Comparison of ENCODE assay signal across 10 cellular contexts in the genomic region with DNA sequence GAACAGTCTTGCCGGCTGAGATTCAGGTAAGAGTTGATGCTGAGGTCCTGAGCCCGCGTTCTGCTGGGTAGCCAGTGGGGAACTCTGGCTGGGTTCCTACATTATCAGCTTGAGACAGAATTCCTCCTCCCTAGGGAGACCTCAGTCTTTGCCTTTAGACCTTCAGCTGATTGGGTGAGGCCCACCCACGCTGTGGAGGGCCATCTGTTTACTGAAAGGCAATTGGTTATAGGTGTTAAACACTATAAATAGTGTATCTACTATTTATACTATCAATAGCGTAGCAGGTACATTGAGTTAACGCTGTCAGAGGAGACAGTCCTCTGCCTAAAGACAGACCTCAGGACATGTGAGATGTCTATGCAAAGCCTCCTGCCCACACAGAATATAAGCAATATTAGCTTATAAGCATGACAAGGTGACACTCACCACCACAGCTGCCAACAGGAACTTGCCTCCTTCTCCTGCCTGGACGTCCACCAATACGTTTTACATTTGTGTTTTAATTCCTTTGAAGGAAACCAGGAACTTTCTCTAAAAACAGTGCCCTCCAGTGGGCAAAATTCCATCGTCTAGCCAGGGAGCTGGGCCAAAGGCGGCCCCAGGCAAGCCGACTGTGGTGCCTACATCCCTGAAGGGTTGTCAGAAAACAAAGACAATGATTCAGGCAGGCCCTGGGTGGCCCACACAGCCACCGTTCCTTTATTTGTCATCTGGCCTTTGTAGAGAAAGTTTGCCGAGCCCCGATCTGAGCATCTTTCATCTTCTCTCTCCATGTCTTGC. TPM values are rescaled to one million over a fixed set of nuclear protein-coding genes. Genes with fewer than 3 reads are reported as not detected.
DNase-seq lines count a peak whose midpoint lies in the region; ATAC-seq, FAIRE-seq and TF ChIP-seq lines count a peak whose summit lies in the region.
"Had no signal": no experiment of that assay in that cellular context is flagged by ENCODE, and none has a peak within 500 bp of the region (broad histone marks: within the 10 kb centered on the region; RNA-seq: fewer than 3 reads in every experiment).

No MANE protein-coding gene starts in this region.

- CTCF ChIA-PET in K562 (lab: Yijun Ruan, JAX; ENCODE audit: low intra/inter-chr PET ratio): no interaction called here

- H3K27ac Mint-ChIP-seq in neural crest cell (ENCODE audit: unreplicated experiment): no peak overlapping the region
- H3K27ac Mint-ChIP-seq in activated T-cell treated with anti-CD3 and anti-CD28 coated beads, Interleukin-2, amount 50 U/mL, for 24 hours: no peak overlapping the region
- H3K27ac Mint-ChIP-seq: activated CD4-positive, alpha-beta T cell treated with anti-CD3 and anti-CD28 coated beads, Interleukin-2, amount 10 ng/mL, durations not matched to agents 7 days and 5 days had no signal

- H4K20me1 ChIP-seq in K562 (replicated peaks; ENCODE audit: control insufficient read depth, insufficient read depth, low read length): 0 out of 2 replicates have a peak, but pooled peaks cover 13% of the 10 kb centered on the region

- H3K27me3 ChIP-seq in K562 (ENCODE audit: control insufficient read depth in 2 of 2, insufficient read depth in 2 of 2, low read length in 2 of 2): peaks cover 54 to 87% of the 10 kb centered on the region in 2 experiments
- H3K27me3 ChIP-seq in stomach: peaks cover 0 to 80% (median 40%) of the 10 kb centered on the region in 3 donors
- no peaks in the 10 kb centered on the region for H3K27me3 ChIP-seq in effector memory CD4-positive, alpha-beta T cell (replicated peaks; ENCODE audit: control insufficient read depth, insufficient read depth, low read length, poor library complexity, severe bottlenecking)

- DNase-seq in EH (ENCODE audit: low read depth): peak; percentile 21
- DNase-seq in Kasumi-1 (lab: John Stamatoyannopoulos, UW): peak; percentile 55 to 59
- DNase-seq in K562 (ENCODE audit: extremely low read depth in 1 of 4, low spot score in 3 of 4): peak; percentile 42 to 52 (median 46)
- peak; percentile 55 for DNase-seq in neural crest cell (ENCODE audit: low read depth, low spot score)
- no peak for DNase-seq in activated T-cell treated with anti-CD3 and anti-CD28 coated beads, Interleukin-2, amount 50 U/mL, for 24 hours
- no peak for DNase-seq in stomach
- no peak for DNase-seq in effector memory CD4-positive, alpha-beta T cell
- DNase-seq: activated CD4-positive, alpha-beta T cell treated with anti-CD3 and anti-CD28 coated beads, Interleukin-2, amount 10 ng/mL, durations not matched to agents 7 days and 5 days; stimulated activated CD4-positive, alpha-beta T cell treated with anti-CD3 and anti-CD28 coated beads, Interleukin-2, amount 100 ng/mL, for 24 hours had no signal

- H3K9me3 ChIP-seq in K562 (replicated peaks; ENCODE audit: control insufficient read depth, insufficient read depth, low read depth, low read length): no peaks in the 10 kb centered on the region
- no peaks in the 10 kb centered on the region for H3K9me3 ChIP-seq in stomach
- no peaks in the 10 kb centered on the region for H3K9me3 ChIP-seq in effector memory CD4-positive, alpha-beta T cell (ENCODE audit: control insufficient read depth, low read length)

- H3K4me3 ChIP-seq in K562 (no peak overlapping the region), stomach (no peak overlapping the region)
- H3K4me3 ChIP-seq in effector memory CD4-positive, alpha-beta T cell (ENCODE audit: insufficient read depth, low read depth, low read length, poor library complexity, severe bottlenecking): no peak overlapping the region

- no peak overlapping the region for H3K27ac ChIP-seq in K562 (ENCODE audit: extremely low read depth, low read depth, low read length)
- no peak overlapping the region for H3K27ac ChIP-seq in stomach
- H3K27ac ChIP-seq in effector memory CD4-positive, alpha-beta T cell (ENCODE audit: insufficient read depth, low read length, poor library complexity, severe bottlenecking): no peak overlapping the region

- TF ChIP-seq EP300 in K562 (IDR thresholded peaks at IDR 0.05; ENCODE audit: low read length): no peak
- TF ChIP-seq EP300 in stomach (IDR thresholded peaks at IDR 0.05): no peak

- peaks cover 58% of the 10 kb centered on the region for H3K27me3 Mint-ChIP-seq in neural crest cell (ENCODE audit: low read depth)
- H3K27me3 Mint-ChIP-seq in activated T-cell treated with anti-CD3 and anti-CD28 coated beads, Interleukin-2, amount 50 U/mL, for 24 hours: peaks cover 56% of the 10 kb centered on the region

- H3K4me2 ChIP-seq in K562 (ENCODE audit: insufficient read depth, low read length): no peak overlapping the region

- no TSS peak for BruUV-seq in K562 (replicated peaks; lab: Mats Ljungman, UMichigan)

- H3K36me3 Mint-ChIP-seq in neural crest cell (ENCODE audit: low read depth): no peaks in the 10 kb centered on the region
- no peaks in the 10 kb centered on the region for H3K36me3 Mint-ChIP-seq in activated T-cell treated with anti-CD3 and anti-CD28 coated beads, Interleukin-2, amount 50 U/mL, for 24 hours (ENCODE audit: low read depth)

- ATAC-seq in K562 (peak; percentile 72), GM21737 (IDR thresholded peaks at IDR 0.05; ENCODE audit: unreplicated experiment) (no peak)

- no peak overlapping the region for H3K4me3 Mint-ChIP-seq in neural crest cell
- no peak overlapping the region for H3K4me3 Mint-ChIP-seq in activated T-cell treated with anti-CD3 and anti-CD28 coated beads, Interleukin-2, amount 50 U/mL, for 24 hours
- H3K4me3 Mint-ChIP-seq: activated CD4-positive, alpha-beta T cell treated with anti-CD3 and anti-CD28 coated beads, Interleukin-2, amount 10 ng/mL, durations not matched to agents 7 days and 5 days had no signal

- TF ChIP-seq RAD21 in K562 (CRISPR knock-in tag; conservative IDR thresholded peaks at IDR 0.05 in 1 of 2, IDR thresholded peaks at IDR 0.05 in 1 of 2): peak in 1 of 2 experiments; percentile 49; a peak in 2 of 4 replicates

- H3K9me1 ChIP-seq in K562 (ENCODE audit: control insufficient read depth, insufficient read depth, low read length): no peaks in the 10 kb centered on the region

- TF ChIP-seq CTCF in K562 (IDR thresholded peaks at IDR 0.05 in 2 of 3, conservative IDR thresholded peaks at IDR 0.05 in 1 of 3; ENCODE audit: insufficient read depth in 2 of 3, low read depth in 1 of 3, low read length in 3 of 3) (peak; percentile 49 to 63 (median 54)), neural crest cell (conservative IDR thresholded peaks at IDR 0.05) (peak; percentile 60), stomach (IDR thresholded peaks at IDR 0.05) (peak in 1 of 7 experiments; percentile 21)

- H3K4me1 ChIP-seq in K562 (replicated peaks in 1 of 2; ENCODE audit: control insufficient read depth in 2 of 2, insufficient read depth in 2 of 2, low read length in 2 of 2): no peaks in the 10 kb centered on the region; a peak in 1 of 5 replicates
- no peaks in the 10 kb centered on the region for H3K4me1 ChIP-seq in stomach
- no peaks in the 10 kb centered on the region for H3K4me1 ChIP-seq in effector memory CD4-positive, alpha-beta T cell (ENCODE audit: control insufficient read depth, insufficient read depth, low read length, poor library complexity, severe bottlenecking)

- FAIRE-seq in K562 (lab: Jason Lieb, UNC): peak; percentile 77

- no peaks in the 10 kb centered on the region for H3K9me3 Mint-ChIP-seq in neural crest cell
- H3K9me3 Mint-ChIP-seq in activated T-cell treated with anti-CD3 and anti-CD28 coated beads, Interleukin-2, amount 50 U/mL, for 24 hours: no peaks in the 10 kb centered on the region
- H3K9me3 Mint-ChIP-seq: activated CD4-positive, alpha-beta T cell treated with anti-CD3 and anti-CD28 coated beads, Interleukin-2, amount 10 ng/mL, durations not matched to agents 7 days and 5 days had no signal

- POLR2A ChIA-PET in K562 (lab: Yijun Ruan, JAX): interaction anchor here (0.7 to 1.1 kb wide), 4 partner anchors 41 to 364 kb away, joined by 3 read pairs; no protein-coding TSS in a partner anchor

- H3K36me3 ChIP-seq in K562 (ENCODE audit: control insufficient read depth, insufficient read depth, low read length): no peaks in the 10 kb centered on the region
- H3K36me3 ChIP-seq in stomach: no peaks in the 10 kb centered on the region
- no peaks in the 10 kb centered on the region for H3K36me3 ChIP-seq in effector memory CD4-positive, alpha-beta T cell (ENCODE audit: control insufficient read depth, insufficient read depth, low read length)

- peaks cover 11% of the 10 kb centered on the region for H3K4me1 Mint-ChIP-seq in neural crest cell
- no peaks in the 10 kb centered on the region for H3K4me1 Mint-ChIP-seq in activated T-cell treated with anti-CD3 and anti-CD28 coated beads, Interleukin-2, amount 50 U/mL, for 24 hours (ENCODE audit: low read depth)
- H3K4me1 Mint-ChIP-seq: activated CD4-positive, alpha-beta T cell treated with anti-CD3 and anti-CD28 coated beads, Interleukin-2, amount 10 ng/mL, durations not matched to agents 7 days and 5 days had no signal

- TF ChIP-seq POLR2A in K562 (conservative IDR thresholded peaks at IDR 0.05): no peak
- TF ChIP-seq POLR2A in stomach (IDR thresholded peaks at IDR 0.05): no peak

- no peaks in the 10 kb centered on the region for H3K79me2 ChIP-seq in K562 (ENCODE audit: control insufficient read depth, insufficient read depth, low read length)

- no peak overlapping the region for H2AFZ ChIP-seq in K562 (ENCODE audit: low read depth, low read length)

- intact Hi-C loops in K562 (cut with micrococcal nuclease): no loop called here
- intact Hi-C loops in stomach (cut with DNase I; ENCODE audit: low total_unique reads): no loop called here

- H3K9ac ChIP-seq in K562 (ENCODE audit: insufficient read depth in 1 of 2, low read depth in 2 of 2, low read length in 2 of 2): no peak overlapping the region

- in situ Hi-C loops in K562 (cut with MboI): no loop called here

- WGBS in K562 (ENCODE audit: insufficient coverage, low coverage, missing lambda C conversion rate): 5% methylated on average over 14 of the region's 14 CpGs
- WGBS in stomach, 5 donors: 38 to 46% (median 40%) methylated on average over 14 of the region's 14 CpGs

RNA-seq across cellular contexts. Expression of a gene that starts 58.8 kb away (rescaled TPM):
- total RNA-seq in K562 (2011; cell fraction: chromatin; rRNA removed; ENCODE audit: low replicate concordance): 622 and 799 TPM in 2 replicates
- total RNA-seq in K562 (2011; cell fraction: nucleolus; rRNA removed): 847 and 892 TPM in 2 replicates
- 1,016 and 1,247 TPM in 2 replicates for total RNA-seq in K562 (2011; cell fraction: nucleoplasm; rRNA removed)
- total RNA-seq in K562 (2014; rRNA removed): 294 and 361 TPM in 2 replicates
- 236 and 238 TPM in 2 replicates for total RNA-seq in K562 (2014; rRNA removed; fragmentation: Illumina TruSeq; extraction: Trizol)
- total RNA-seq in K562 (2015; rRNA removed; fragmentation: Illumina TruSeq; extraction: Trizol): 173 and 188 TPM in 2 replicates
- total RNA-seq in K562 (2021): 254 and 296 TPM in 2 replicates
- 625 and 787 TPM in 2 replicates for polyA plus RNA-seq in K562 (2011; rRNA removed)
- 709 and 1,098 TPM in 2 replicates for polyA plus RNA-seq in K562 (2011; cell fraction: cytosol; rRNA removed)
- polyA plus RNA-seq in K562 (2011; cell fraction: nucleus; rRNA removed): 446 and 453 TPM in 2 replicates
- polyA plus RNA-seq in K562 (2012): 116 and 259 TPM in 2 replicates
- polyA plus RNA-seq in K562 (2014; fragmentation: Illumina TruSeq; extraction: Trizol): 188 and 224 TPM in 2 replicates
- polyA plus RNA-seq in K562 (2014; fragmentation: Nextera tagmentation; extraction: Ambion mirVana): 10 to 100 TPM; 57.1 to 69.2 TPM
- polyA plus RNA-seq in K562 (2014; rRNA removed): 250 and 268 TPM in 2 replicates
- polyA minus RNA-seq in K562 (2011; rRNA and poly(A)+ RNA removed): 551 and 619 TPM in 2 replicates
- 392 and 408 TPM in 2 replicates for polyA minus RNA-seq in K562 (2011; cell fraction: cytosol; rRNA and poly(A)+ RNA removed)
- polyA minus RNA-seq in K562 (2011; cell fraction: nucleus; rRNA and poly(A)+ RNA removed): 329 and 473 TPM in 2 replicates
- total RNA-seq in neural crest cell: 80.9 and 81.5 TPM in 2 replicates
- total RNA-seq in stomach: 10 to 100 TPM in 4 of 5 donors, 1 to 10 TPM in 1; 9.9 to 65.2 (median 42.2) TPM
- polyA plus RNA-seq in stomach: 10 to 100 TPM; 24.5 to 37.9 (median 30.5) TPM

Comparison
In these comparisons a context has a peak if more than half of its experiments do, and no peak if none do; other contexts are left out.
1. DNase-seq: peak in EH (single experiment), Kasumi-1 (2 of 2), K562 (4 of 4) and neural crest cell (single experiment); none in activated T-cell treated with anti-CD3 and anti-CD28 coated beads, Interleukin-2, amount 50 U/mL, for 24 hours (single experiment), stomach (single experiment) and effector memory CD4-positive, alpha-beta T cell (0 of 3).